Comparison of ENCODE assay signal across 18 cellular contexts in genomic region chr9:74755999-74756398, GRCh38.
A peak's percentile ranks its signal among the peaks of the same experiment; 100 is the strongest.
DNase-seq lines count a peak whose midpoint lies in the region; ATAC-seq and TF ChIP-seq lines count a peak whose summit lies in the region.
"Had no signal": no experiment of that assay in that cellular context is flagged by ENCODE, and none has a peak within 500 bp of the region (broad histone marks: within the 10 kb centered on the region; RNA-seq: fewer than 3 reads in every experiment).

No MANE protein-coding gene starts in this region.

- BruUV-seq in Caco-2 (replicated peaks; lab: Mats Ljungman, UMichigan) = no TSS peak

- no peaks in the 10 kb centered on the region for H3K4me1 ChIP-seq in Caco-2
- H3K4me1 ChIP-seq: BE2C, BLaER1 had no signal

- no peaks in the 10 kb centered on the region for H3K27me3 ChIP-seq in Caco-2 (replicated peaks; ENCODE audit: control insufficient read depth, insufficient read depth, low read length)
- H3K27me3 ChIP-seq: BE2C, BLaER1 had no signal

- no peak overlapping the region for H3K4me3 ChIP-seq in fibroblast of the aortic adventitia (ENCODE audit: low read depth, low read length)
- H3K4me3 ChIP-seq in retinal pigment epithelial cell (ENCODE audit: low read length) = no peak overlapping the region
- H3K4me3 ChIP-seq in Caco-2 (ENCODE audit: low read depth, low read length) = no peak overlapping the region
- H3K4me3 ChIP-seq: BLaER1 had no signal

- H3K27me3 Mint-ChIP-seq in activated T-cell treated with anti-CD3 and anti-CD28 coated beads, Interleukin-2, amount 50 U/mL, for 72 hours (ENCODE audit: low read depth) = no peaks in the 10 kb centered on the region
- no peaks in the 10 kb centered on the region for H3K27me3 Mint-ChIP-seq in Caco-2 (ENCODE audit: insufficient read depth, unreplicated experiment)

- ATAC-seq in activated T-cell treated with anti-CD3 and anti-CD28 coated beads, Interleukin-2, amount 50 U/mL, for 72 hours (replicated peaks in 1 of 2) = no peak

- TF ChIP-seq CTCF in fibroblast of the aortic adventitia (IDR thresholded peaks at IDR 0.05; ENCODE audit: insufficient read depth, low read length) (no peak), retinal pigment epithelial cell (conservative IDR thresholded peaks at IDR 0.05; ENCODE audit: low read depth, low read length) (no peak), Caco-2 (IDR thresholded peaks at IDR 0.05; ENCODE audit: insufficient read depth in 1 of 2, low read depth in 1 of 2, low read length in 1 of 2, severe bottlenecking in 1 of 2, unreplicated experiment in 1 of 2) (no peak)

- no peak for DNase-seq in activated T-cell treated with anti-CD3 and anti-CD28 coated beads, Interleukin-2, amount 50 U/mL, for 72 hours
- no peak for DNase-seq in activated T-cell treated with anti-CD3 and anti-CD28 coated beads for 4 hours
- DNase-seq in fibroblast of the aortic adventitia (ENCODE audit: low read depth) = peak; percentile 9
- DNase-seq in retinal pigment epithelial cell (ENCODE audit: low read depth) = peak; percentile 45
- no peak for DNase-seq in ureter (ENCODE audit: low spot score)
- DNase-seq in Caco-2 = no peak
- DNase-seq: 8988T; ACHN; BE2C; Calu3; CD4-positive, alpha-beta memory T cell; CD4-positive, CD25-positive, alpha-beta regulatory T cell; CD8-positive, alpha-beta memory T cell; COR-L47; DMS79 treated with DMSO at 0.1 percent for 48 hours; GF-D8 had no signal

- peak overlapping the region; percentile 42 for H3K27ac Mint-ChIP-seq in activated T-cell treated with anti-CD3 and anti-CD28 coated beads, Interleukin-2, amount 50 U/mL, for 72 hours
- H3K27ac Mint-ChIP-seq in Caco-2 (ENCODE audit: unreplicated experiment) = no peak overlapping the region
- H3K27ac Mint-ChIP-seq: CD14-positive monocyte; CD4-positive, alpha-beta memory T cell; CD8-positive, alpha-beta memory T cell had no signal

- H3K4me1 Mint-ChIP-seq in activated T-cell treated with anti-CD3 and anti-CD28 coated beads, Interleukin-2, amount 50 U/mL, for 72 hours (ENCODE audit: low read depth) = no peaks in the 10 kb centered on the region
- H3K4me1 Mint-ChIP-seq in Caco-2 (ENCODE audit: low read depth, unreplicated experiment) = no peaks in the 10 kb centered on the region
- H3K4me1 Mint-ChIP-seq: CD14-positive monocyte; CD4-positive, alpha-beta memory T cell; CD4-positive, CD25-positive, alpha-beta regulatory T cell; CD8-positive, alpha-beta memory T cell had no signal

- no peak overlapping the region for H3K4me3 Mint-ChIP-seq in activated T-cell treated with anti-CD3 and anti-CD28 coated beads, Interleukin-2, amount 50 U/mL, for 72 hours
- H3K4me3 Mint-ChIP-seq in Caco-2 (ENCODE audit: unreplicated experiment) = no peak overlapping the region
- H3K4me3 Mint-ChIP-seq: CD14-positive monocyte; CD4-positive, alpha-beta memory T cell; CD4-positive, CD25-positive, alpha-beta regulatory T cell; CD8-positive, alpha-beta memory T cell had no signal

- CTCF ChIA-PET in Caco-2 (lab: Charles Lee) = no interaction called here

- no peaks in the 10 kb centered on the region for H3K9me3 ChIP-seq in Caco-2
- H3K9me3 ChIP-seq: BE2C, BLaER1 had no signal

- no peaks in the 10 kb centered on the region for H3K9me3 Mint-ChIP-seq in activated T-cell treated with anti-CD3 and anti-CD28 coated beads, Interleukin-2, amount 50 U/mL, for 72 hours
- H3K9me3 Mint-ChIP-seq in Caco-2 (ENCODE audit: unreplicated experiment) = no peaks in the 10 kb centered on the region
- H3K9me3 Mint-ChIP-seq: CD4-positive, alpha-beta memory T cell; CD4-positive, CD25-positive, alpha-beta regulatory T cell; CD8-positive, alpha-beta memory T cell had no signal

- H3K36me3 Mint-ChIP-seq in activated T-cell treated with anti-CD3 and anti-CD28 coated beads, Interleukin-2, amount 50 U/mL, for 72 hours (ENCODE audit: insufficient read depth in 2 of 2) = no peaks in the 10 kb centered on the region
- no peaks in the 10 kb centered on the region for H3K36me3 Mint-ChIP-seq in Caco-2 (ENCODE audit: insufficient read depth, unreplicated experiment)
- H3K36me3 Mint-ChIP-seq: CD14-positive monocyte; CD4-positive, alpha-beta memory T cell; CD4-positive, CD25-positive, alpha-beta regulatory T cell; CD8-positive, alpha-beta memory T cell had no signal

- H3K36me3 ChIP-seq in Caco-2 (ENCODE audit: control insufficient read depth, insufficient read depth, low read length) = no peaks in the 10 kb centered on the region
- H3K36me3 ChIP-seq: BE2C, BLaER1 had no signal

- POLR2A ChIA-PET in Caco-2 (lab: Charles Lee) = interaction anchor here (0.6 kb wide), 1 partner anchor 137 kb away, joined by 4 read pairs; no protein-coding TSS in a partner anchor

- intact Hi-C loops in Caco-2 (cut with micrococcal nuclease; ENCODE audit: unreplicated experiment) = no loop called here

Comparison
In these comparisons a context has a peak if more than half of its experiments do, and no peak if none do; other contexts are left out.
1. DNase-seq: peak in fibroblast of the aortic adventitia (single experiment) and retinal pigment epithelial cell (single experiment); none in activated T-cell treated with anti-CD3 and anti-CD28 coated beads, Interleukin-2, amount 50 U/mL, for 72 hours (0 of 2), activated T-cell treated with anti-CD3 and anti-CD28 coated beads for 4 hours (single experiment), ureter (single experiment) and Caco-2 (0 of 2).